ENCODE assay signal across 1 cellular context in genomic region chr16:67486805-67487204, GRCh38.
TF ChIP-seq lines count a peak whose summit lies in the region.

No MANE protein-coding gene starts in this region.

TF ChIP-seq in IMR-90, 13 proteins besides CTCF, POLR2A, EP300 and RAD21:
- TF ChIP-seq USF2 (IDR thresholded peaks at IDR 0.05; ENCODE audit: low read depth, low read length) (no peak), CHD1 (IDR thresholded peaks at IDR 0.05; ENCODE audit: low read depth, low read length) (no peak), FOS (IDR thresholded peaks at IDR 0.05; ENCODE audit: low read depth, low read length) (no peak), BHLHE40 (IDR thresholded peaks at IDR 0.05; ENCODE audit: low read depth, low read length) (no peak), RFX5 (IDR thresholded peaks at IDR 0.05; ENCODE audit: low read depth, low read length) (no peak), MAZ (IDR thresholded peaks at IDR 0.05; ENCODE audit: borderline replicate concordance, low read depth, low read length) (no peak)
- TF ChIP-seq, protein P1, sequence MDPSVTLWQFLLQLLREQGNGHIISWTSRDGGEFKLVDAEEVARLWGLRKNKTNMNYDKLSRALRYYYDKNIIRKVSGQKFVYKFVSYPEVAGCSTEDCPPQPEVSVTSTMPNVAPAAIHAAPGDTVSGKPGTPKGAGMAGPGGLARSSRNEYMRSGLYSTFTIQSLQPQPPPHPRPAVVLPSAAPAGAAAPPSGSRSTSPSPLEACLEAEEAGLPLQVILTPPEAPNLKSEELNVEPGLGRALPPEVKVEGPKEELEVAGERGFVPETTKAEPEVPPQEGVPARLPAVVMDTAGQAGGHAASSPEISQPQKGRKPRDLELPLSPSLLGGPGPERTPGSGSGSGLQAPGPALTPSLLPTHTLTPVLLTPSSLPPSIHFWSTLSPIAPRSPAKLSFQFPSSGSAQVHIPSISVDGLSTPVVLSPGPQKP (IDR thresholded peaks at IDR 0.05; ENCODE audit: borderline replicate concordance, low read depth, low read length): no peak
